Comparison of ENCODE assay signal across 14 cellular contexts in genomic region chr19:21585491-21585890, GRCh38.
A peak's percentile ranks its signal among the peaks of the same experiment; 100 is the strongest.
DNase-seq lines count a peak whose midpoint lies in the region; ATAC-seq and TF ChIP-seq lines count a peak whose summit lies in the region.
"Had no signal": no experiment of that assay in that cellular context is flagged by ENCODE, and none has a peak within 500 bp of the region (broad histone marks: within the 10 kb centered on the region; RNA-seq: fewer than 3 reads in every experiment).

No MANE protein-coding gene starts in this region.

- no peaks in the 10 kb centered on the region for H3K36me3 ChIP-seq in psoas muscle (ENCODE audit: insufficient read depth in 1 of 2, low read depth in 1 of 2)
- H3K36me3 ChIP-seq in adrenal gland (replicated peaks in 1 of 2): no peaks in the 10 kb centered on the region
- H3K36me3 ChIP-seq: thyroid gland had no signal

- H3K27ac ChIP-seq in psoas muscle: peak overlapping the region; percentile 78
- H3K27ac ChIP-seq in adrenal gland: no peak overlapping the region

- 76 to 83% (median 78%) methylated on average over 12 of the region's 12 CpGs for WGBS in psoas muscle, 3 donors
- 73 to 78% (median 75%) methylated on average over 12 of the region's 12 CpGs for WGBS in adrenal gland, 4 donors

- TF ChIP-seq CTCF in psoas muscle (IDR thresholded peaks at IDR 0.05) (no peak), adrenal gland (IDR thresholded peaks at IDR 0.05) (no peak)

- intact Hi-C loops in psoas muscle (cut with DNase I): no loop called here
- intact Hi-C loops in adrenal gland (cut with DNase I): no loop called here
- intact Hi-C loops in sciatic nerve (cut with DNase I): no loop called here

- H3K9me3 ChIP-seq in psoas muscle: no peaks in the 10 kb centered on the region
- peaks cover 0 to 4% (median 0%) of the 10 kb centered on the region in 3 donors for H3K9me3 ChIP-seq in adrenal gland (replicated peaks in 1 of 3)
- H3K9me3 ChIP-seq: thyroid gland had no signal

- peak overlapping the region; percentile 64 for H3K4me3 ChIP-seq in Jurkat, Clone E6-1 (ENCODE audit: low read length)
- peak overlapping the region; percentile 83 for H3K4me3 ChIP-seq in psoas muscle
- H3K4me3 ChIP-seq in adrenal gland: peak overlapping the region in 1 of 4 donors; percentile 85

- H3K27me3 ChIP-seq in psoas muscle (ENCODE audit: insufficient read depth in 3 of 3, low read length in 2 of 3): peaks cover 0 to 6% (median 4%) of the 10 kb centered on the region in 3 donors
- no peaks in the 10 kb centered on the region for H3K27me3 ChIP-seq in adrenal gland
- H3K27me3 ChIP-seq: thyroid gland had no signal

- TF ChIP-seq POLR2A in erythroblast (IDR thresholded peaks at IDR 0.05; ENCODE audit: low read length): peak; percentile 10
- TF ChIP-seq POLR2A in adrenal gland (IDR thresholded peaks at IDR 0.05): no peak

- no peaks in the 10 kb centered on the region for H3K4me1 ChIP-seq in psoas muscle
- H3K4me1 ChIP-seq in adrenal gland (replicated peaks in 1 of 2): peaks cover 4 to 8% of the 10 kb centered on the region in 2 donors
- H3K4me1 ChIP-seq: parathyroid adenoma had no signal

- DNase-seq in NCI-H146 (lab: John Stamatoyannopoulos, UW) (peak; percentile 40), NCI-H146 treated with DMSO at 0.1 percent for 48 hours (lab: John Stamatoyannopoulos, UW; ENCODE audit: unreplicated experiment) (no peak), erythroblast (lab: John Stamatoyannopoulos, UW) (no peak), psoas muscle (no peak), adrenal gland (no peak), sciatic nerve (ENCODE audit: low spot score) (no peak)
- DNase-seq in Jurkat, Clone E6-1 (ENCODE audit: low read depth, low spot score): no peak
- DNase-seq: 8988T; activated T-cell treated with anti-CD3 and anti-CD28 coated beads, Interleukin-2, amount 50 U/mL, for 24 hours; NCI-H1417; stimulated activated CD4-positive, alpha-beta T cell treated with anti-CD3 and anti-CD28 coated beads, Interleukin-4, amount 100 ng/mL, for 24 hours had no signal

- ATAC-seq in psoas muscle (peak in 2 of 4 donors; percentile 1 to 7), sciatic nerve (no peak), GM18519 (IDR thresholded peaks at IDR 0.05; ENCODE audit: low FRiP score, unreplicated experiment) (no peak)
